In the genomic region with DNA sequence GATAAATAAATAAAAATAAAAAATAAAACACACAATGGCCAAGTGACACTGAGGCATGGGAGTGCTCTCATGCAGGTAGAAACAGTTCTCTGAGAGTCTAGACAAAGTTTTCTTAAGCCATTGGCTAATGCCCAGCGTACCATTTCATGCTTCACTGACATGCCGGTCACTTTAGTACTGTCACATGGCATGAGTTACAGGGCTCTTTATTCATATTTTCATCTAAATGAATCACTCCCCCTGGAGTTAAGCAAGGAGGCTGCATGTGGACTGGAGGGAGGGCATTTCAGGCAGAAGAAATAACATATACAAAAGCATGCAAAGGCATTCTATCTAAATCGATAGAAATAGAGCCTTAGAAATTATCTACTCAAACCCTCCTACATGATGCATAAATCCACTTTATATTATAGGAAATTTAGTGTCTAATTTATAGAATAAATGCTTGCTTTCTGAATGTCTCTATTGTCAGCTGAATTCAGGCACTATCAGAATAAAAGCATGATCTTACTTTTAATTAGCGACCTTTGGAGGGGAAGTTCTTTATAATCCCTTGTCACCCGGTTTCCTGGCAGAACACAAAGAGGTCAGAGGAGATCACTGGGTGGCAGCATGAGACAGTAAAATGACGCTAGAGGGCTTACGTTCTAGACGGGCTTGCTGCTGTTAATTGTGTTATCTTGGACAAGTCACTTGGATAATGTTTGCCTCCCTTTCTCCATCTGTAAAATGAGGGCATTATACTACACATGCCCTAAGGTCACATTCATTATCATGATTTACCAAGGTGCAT, we compare ENCODE assay signal across 9 cellular contexts. TPM values are rescaled to one million over a fixed set of nuclear protein-coding genes. Genes with fewer than 3 reads are reported as not detected.
DNase-seq lines count a peak whose midpoint lies in the region; ATAC-seq and TF ChIP-seq lines count a peak whose summit lies in the region.
"Had no signal": no experiment of that assay in that cellular context is flagged by ENCODE, and none has a peak within 500 bp of the region (broad histone marks: within the 10 kb centered on the region; RNA-seq: fewer than 3 reads in every experiment).

No MANE protein-coding gene starts in this region.

- POLR2A ChIA-PET in activated CD4-positive, alpha-beta T cell treated with anti-CD3 and anti-CD28 coated beads for 36 hours (lab: Charles Lee): no interaction called here

- H3K27me3 ChIP-seq in prostate gland (replicated peaks; ENCODE audit: insufficient read depth): no peaks in the 10 kb centered on the region
- H3K27me3 ChIP-seq: heart left ventricle had no signal

- no peaks in the 10 kb centered on the region for H3K4me1 Mint-ChIP-seq in activated CD4-positive, alpha-beta T cell treated with anti-CD3 and anti-CD28 coated beads for 36 hours
- peaks cover 5 to 16% of the 10 kb centered on the region in 2 donors for H3K4me1 Mint-ChIP-seq in stimulated activated naive B cell treated with anti-CD40 and anti-IgM and Interleukin-4, amounts not matched to agents 10 μg/mL and 1 μg/mL and 100 μg/mL, for 72 hours

- intact Hi-C loops in activated CD4-positive, alpha-beta T cell treated with anti-CD3 and anti-CD28 coated beads for 36 hours (cut with DNase I, micrococcal nuclease): loop anchor here (1.0 to 2.0 kb wide), 2 partner anchors 178 to 179 kb away; no protein-coding TSS in a partner anchor
- intact Hi-C loops in prostate gland (cut with DNase I): no loop called here

- no peaks in the 10 kb centered on the region for H3K9me3 Mint-ChIP-seq in activated CD4-positive, alpha-beta T cell treated with anti-CD3 and anti-CD28 coated beads for 36 hours (ENCODE audit: low read depth)
- H3K9me3 Mint-ChIP-seq in stimulated activated naive B cell treated with anti-CD40 and anti-IgM and Interleukin-4, amounts not matched to agents 10 μg/mL and 1 μg/mL and 100 μg/mL, for 72 hours: no peaks in the 10 kb centered on the region

- no peak overlapping the region for H3K27ac ChIP-seq in prostate gland

- no peak overlapping the region for H3K4me3 Mint-ChIP-seq in activated CD4-positive, alpha-beta T cell treated with anti-CD3 and anti-CD28 coated beads for 36 hours
- H3K4me3 Mint-ChIP-seq in stimulated activated naive B cell treated with anti-CD40 and anti-IgM and Interleukin-4, amounts not matched to agents 10 μg/mL and 1 μg/mL and 100 μg/mL, for 72 hours: no peak overlapping the region

- no peaks in the 10 kb centered on the region for H3K36me3 ChIP-seq in prostate gland
- H3K36me3 ChIP-seq: heart left ventricle had no signal

- ATAC-seq in activated CD4-positive, alpha-beta T cell treated with anti-CD3 and anti-CD28 coated beads for 36 hours: no peak
- ATAC-seq in stimulated activated naive B cell treated with anti-CD40 and anti-IgM and Interleukin-4, amounts not matched to agents 10 μg/mL and 1 μg/mL and 100 μg/mL, for 72 hours (replicated peaks): peak; percentile 81 to 83

- peaks cover 2% of the 10 kb centered on the region for H3K27me3 Mint-ChIP-seq in activated CD4-positive, alpha-beta T cell treated with anti-CD3 and anti-CD28 coated beads for 36 hours
- H3K27me3 Mint-ChIP-seq in stimulated activated naive B cell treated with anti-CD40 and anti-IgM and Interleukin-4, amounts not matched to agents 10 μg/mL and 1 μg/mL and 100 μg/mL, for 72 hours: no peaks in the 10 kb centered on the region

- peak; percentile 16 for DNase-seq in activated CD4-positive, alpha-beta T cell treated with anti-CD3 and anti-CD28 coated beads for 36 hours
- no peak for DNase-seq in activated CD4-positive, alpha-beta T cell treated with anti-CD3 and anti-CD28 coated beads, Interleukin-2, amount 50 U/mL, for 1 hour
- DNase-seq in NOMO-1 (lab: John Stamatoyannopoulos, UW; ENCODE audit: unreplicated experiment in 2 of 2) (peak; percentile 35 to 63), epithelial cell of esophagus (ENCODE audit: low read depth) (peak; percentile 29), NCI-H1105 treated with DMSO at 0.1 percent for 48 hours (lab: John Stamatoyannopoulos, UW) (no peak), prostate gland (ENCODE audit: low spot score) (no peak)
- no peak for DNase-seq in stimulated activated naive B cell treated with anti-CD40 and anti-IgM and Interleukin-4, amounts not matched to agents 10 μg/mL and 1 μg/mL and 100 μg/mL, for 72 hours
- no peak for DNase-seq in stimulated activated CD4-positive, alpha-beta T cell treated with anti-CD3 and anti-CD28 coated beads, Interleukin-1b, Interleukin-23, amount 100 ng/mL, for 48 hours
- DNase-seq: heart left ventricle had no signal

- no peaks in the 10 kb centered on the region for H3K4me1 ChIP-seq in prostate gland (replicated peaks)

- H3K36me3 Mint-ChIP-seq in activated CD4-positive, alpha-beta T cell treated with anti-CD3 and anti-CD28 coated beads for 36 hours (ENCODE audit: low read depth): no peaks in the 10 kb centered on the region
- H3K36me3 Mint-ChIP-seq in stimulated activated naive B cell treated with anti-CD40 and anti-IgM and Interleukin-4, amounts not matched to agents 10 μg/mL and 1 μg/mL and 100 μg/mL, for 72 hours: no peaks in the 10 kb centered on the region

- no peaks in the 10 kb centered on the region for H3K9me3 ChIP-seq in prostate gland
- H3K9me3 ChIP-seq: heart left ventricle had no signal

- H3K4me3 ChIP-seq in epithelial cell of esophagus (ENCODE audit: low read length): no peak overlapping the region
- no peak overlapping the region for H3K4me3 ChIP-seq in prostate gland
- H3K4me3 ChIP-seq: heart left ventricle had no signal

- CTCF ChIA-PET in activated CD4-positive, alpha-beta T cell treated with anti-CD3 and anti-CD28 coated beads for 36 hours (lab: Charles Lee): interaction anchor here (1.1 kb wide), 1 partner anchor 179 kb away, joined by 3 read pairs; no protein-coding TSS in a partner anchor

- no peak for TF ChIP-seq POLR2A in prostate gland (IDR thresholded peaks at IDR 0.05)

- 42% methylated on average over 8 of the region's 8 CpGs for WGBS in prostate gland

- TF ChIP-seq CTCF in epithelial cell of esophagus (IDR thresholded peaks at IDR 0.05; ENCODE audit: insufficient read depth, low read depth, low read length, missing control alignments) (no peak), prostate gland (IDR thresholded peaks at IDR 0.05) (no peak)

- H3K27ac Mint-ChIP-seq in activated CD4-positive, alpha-beta T cell treated with anti-CD3 and anti-CD28 coated beads for 36 hours: no peak overlapping the region
- H3K27ac Mint-ChIP-seq in stimulated activated naive B cell treated with anti-CD40 and anti-IgM and Interleukin-4, amounts not matched to agents 10 μg/mL and 1 μg/mL and 100 μg/mL, for 72 hours: no peak overlapping the region

RNA-seq across cellular contexts. Expression of a gene that starts 17.5 kb away (rescaled TPM):
- total RNA-seq in activated CD4-positive, alpha-beta T cell treated with anti-CD3 and anti-CD28 coated beads for 36 hours: 10 to 100 TPM; 33.9 to 45.0 TPM
- 10 to 100 TPM; 42.2 to 61.2 TPM for total RNA-seq in prostate gland

RNA-seq across cellular contexts. Expression of a gene that starts 40.8 kb away (rescaled TPM):
- total RNA-seq in activated CD4-positive, alpha-beta T cell treated with anti-CD3 and anti-CD28 coated beads for 36 hours: 10 to 100 TPM; 44.6 to 50.9 TPM
- total RNA-seq in prostate gland: 1 to 10 TPM; 5.5 to 7.6 TPM

Comparison
In these comparisons a context has a peak if more than half of its experiments do, and no peak if none do; other contexts are left out.
1. DNase-seq: peak in activated CD4-positive, alpha-beta T cell treated with anti-CD3 and anti-CD28 coated beads for 36 hours (single experiment), NOMO-1 (2 of 2) and epithelial cell of esophagus (single experiment); none in activated CD4-positive, alpha-beta T cell treated with anti-CD3 and anti-CD28 coated beads, Interleukin-2, amount 50 U/mL, for 1 hour (single experiment), stimulated activated naive B cell treated with anti-CD40 and anti-IgM and Interleukin-4, amounts not matched to agents 10 μg/mL and 1 μg/mL and 100 μg/mL, for 72 hours (single experiment), NCI-H1105 treated with DMSO at 0.1 percent for 48 hours (single experiment), prostate gland (single experiment) and stimulated activated CD4-positive, alpha-beta T cell treated with anti-CD3 and anti-CD28 coated beads, Interleukin-1b, Interleukin-23, amount 100 ng/mL, for 48 hours (single experiment).
2. RNA of a gene that starts 40.8 kb away (total RNA-seq): 44.6 to 50.9 TPM in activated CD4-positive, alpha-beta T cell treated with anti-CD3 and anti-CD28 coated beads for 36 hours; 5.5 to 7.6 TPM in prostate gland; every median in the first group is over 4 times any median in the second.